8 cellular contexts compared by ENCODE assay signal in the genomic region with DNA sequence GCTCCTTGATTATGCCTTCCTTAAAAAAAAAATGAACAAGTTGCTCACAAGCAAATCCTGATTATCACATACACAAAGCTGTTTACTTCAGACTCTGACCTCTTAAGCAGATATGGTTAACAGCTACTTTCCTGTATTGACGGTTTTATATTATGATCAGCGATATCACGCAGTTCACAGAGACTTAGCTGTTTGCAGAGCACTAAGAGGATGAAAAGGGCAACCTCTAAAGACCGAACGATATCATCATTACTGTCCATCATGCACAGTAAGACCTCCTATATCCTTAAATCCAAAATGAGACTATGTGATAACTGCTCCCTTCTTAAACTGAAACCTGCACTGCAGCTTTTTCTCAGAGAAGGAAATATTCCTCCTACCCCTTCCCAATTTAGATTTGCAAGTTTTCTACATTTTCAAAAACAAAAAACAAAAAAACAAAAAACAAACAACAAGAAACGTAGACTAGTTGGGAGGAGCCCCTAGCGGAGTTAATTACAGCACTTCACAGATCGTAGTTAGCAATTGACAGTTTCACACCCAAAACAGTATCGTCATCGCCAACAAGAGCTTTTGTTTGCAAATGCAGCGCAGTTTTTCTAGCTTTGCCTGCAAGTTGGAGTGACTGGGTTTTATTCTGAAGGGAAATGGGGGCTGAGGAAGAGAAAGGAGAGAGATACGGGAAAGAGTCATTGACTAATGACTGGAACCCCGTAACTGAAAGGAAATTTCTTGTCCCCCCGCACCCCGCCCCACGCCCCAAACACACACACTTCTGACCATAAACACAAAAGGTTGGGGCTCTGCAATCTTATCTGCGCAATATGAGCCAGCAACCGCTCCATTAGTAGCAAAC. TPM values are rescaled to one million over a fixed set of nuclear protein-coding genes. Genes with fewer than 3 reads are reported as not detected.
A peak's percentile ranks its signal among the peaks of the same experiment; 100 is the strongest.
DNase-seq lines count a peak whose midpoint lies in the region; ATAC-seq and TF ChIP-seq lines count a peak whose summit lies in the region.

No MANE protein-coding gene starts in this region.

- POLR2A ChIA-PET in activated B cell treated with CpG ODN at 0.5 μM for 24 hours (lab: Charles Lee): interaction anchor here (0.6 to 13.4 kb wide), 31 partner anchors 11 to 229 kb away, joined by 3 to 988 read pairs (median 9); a partner anchor contains a TSS
- POLR2A ChIA-PET in naive thymus-derived CD8-positive, alpha-beta T cell (lab: Charles Lee): interaction anchor here (0.7 to 10.2 kb wide), 23 partner anchors 9 to 742 kb away, joined by 3 to 503 read pairs (median 6); a partner anchor contains a TSS

- no peaks in the 10 kb centered on the region for H3K9me3 Mint-ChIP-seq in activated B cell treated with CpG ODN at 0.5 μM for 24 hours
- H3K9me3 Mint-ChIP-seq in naive thymus-derived CD8-positive, alpha-beta T cell: no peaks in the 10 kb centered on the region

- peaks cover 46% of the 10 kb centered on the region for H3K36me3 Mint-ChIP-seq in activated B cell treated with CpG ODN at 0.5 μM for 24 hours (ENCODE audit: low read depth)
- peaks cover 9 to 32% (median 10%) of the 10 kb centered on the region in 3 donors for H3K36me3 Mint-ChIP-seq in naive thymus-derived CD8-positive, alpha-beta T cell

- H3K4me3 Mint-ChIP-seq in activated B cell treated with CpG ODN at 0.5 μM for 24 hours: peak overlapping the region; percentile 100
- peak overlapping the region; percentile 98 to 100 (median 100) for H3K4me3 Mint-ChIP-seq in naive thymus-derived CD8-positive, alpha-beta T cell

- H3K4me1 Mint-ChIP-seq in activated B cell treated with CpG ODN at 0.5 μM for 24 hours: peaks cover 62% of the 10 kb centered on the region
- H3K4me1 Mint-ChIP-seq in naive thymus-derived CD8-positive, alpha-beta T cell: peaks cover 15 to 66% (median 34%) of the 10 kb centered on the region in 4 donors

- H3K27ac Mint-ChIP-seq in activated B cell treated with CpG ODN at 0.5 μM for 24 hours: peak overlapping the region; percentile 99
- H3K27ac Mint-ChIP-seq in naive thymus-derived CD8-positive, alpha-beta T cell: peak overlapping the region; percentile 96 to 100 (median 100)

- DNase-seq in activated T-cell treated with anti-CD3 and anti-CD28 coated beads for 48 hours (ENCODE audit: low read depth) (peak; percentile 26), Kasumi-1 (lab: John Stamatoyannopoulos, UW) (peak; percentile 34 to 45), activated B cell treated with CpG ODN at 0.5 μM for 24 hours (no peak), epithelial cell of proximal tubule (ENCODE audit: low read depth) (no peak), HuH-7 (ENCODE audit: low spot score) (no peak)
- no peak for DNase-seq in activated T-cell treated with anti-CD3 and anti-CD28 coated beads, Interleukin-2, amount 50 U/mL, for 1 hour
- DNase-seq in naive thymus-derived CD8-positive, alpha-beta T cell: peak in 9 of 10 donors; percentile 17 to 70 (median 54)

- no peaks in the 10 kb centered on the region for H3K27me3 Mint-ChIP-seq in activated B cell treated with CpG ODN at 0.5 μM for 24 hours
- no peaks in the 10 kb centered on the region for H3K27me3 Mint-ChIP-seq in naive thymus-derived CD8-positive, alpha-beta T cell

- peak overlapping the region; percentile 81 for H3K4me3 ChIP-seq in epithelial cell of proximal tubule (ENCODE audit: low read depth, low read length)

- CTCF ChIA-PET in activated B cell treated with CpG ODN at 0.5 μM for 24 hours (lab: Charles Lee): interaction anchor here (0.7 to 5.2 kb wide), 12 partner anchors 20 to 273 kb away, joined by 3 to 64 read pairs (median 5); no protein-coding TSS in a partner anchor

- intact Hi-C loops in activated B cell treated with CpG ODN at 0.5 μM for 24 hours (cut with micrococcal nuclease): loop anchor here (1.0 to 5.0 kb wide), 6 partner anchors 37 to 352 kb away; a partner anchor contains a TSS

- TF ChIP-seq CTCF in activated B cell treated with CpG ODN at 0.5 μM for 24 hours (IDR thresholded peaks at IDR 0.05) (no peak), epithelial cell of proximal tubule (conservative IDR thresholded peaks at IDR 0.05; ENCODE audit: low read depth, low read length) (no peak)

- ATAC-seq in activated B cell treated with CpG ODN at 0.5 μM for 24 hours (ENCODE audit: low read depth): no peak
- peak in 1 of 2 donors; percentile 12 for ATAC-seq in naive thymus-derived CD8-positive, alpha-beta T cell
- ATAC-seq in GM18873 (IDR thresholded peaks at IDR 0.05; ENCODE audit: low FRiP score, unreplicated experiment): no peak

RNA-seq across cellular contexts. Expression of a gene that starts 1.2 kb away (rescaled TPM):
- 263 and 297 TPM in 2 replicates for total RNA-seq in activated B cell treated with CpG ODN at 0.5 μM for 24 hours
- total RNA-seq in epithelial cell of proximal tubule: 32.6 and 36.5 TPM in 2 replicates
- 100 to 1,000 TPM; 334 to 340 TPM for total RNA-seq in naive thymus-derived CD8-positive, alpha-beta T cell
- polyA plus RNA-seq in naive thymus-derived CD8-positive, alpha-beta T cell: 100 to 1,000 TPM in 2 of 3 donors, 10 to 100 TPM in 1; 82.7 to 107 (median 106) TPM

Comparison
In these comparisons a context has a peak if more than half of its experiments do, and no peak if none do; other contexts are left out.
1. DNase-seq: peak in activated T-cell treated with anti-CD3 and anti-CD28 coated beads for 48 hours (single experiment), Kasumi-1 (2 of 2) and naive thymus-derived CD8-positive, alpha-beta T cell (9 of 10); none in activated T-cell treated with anti-CD3 and anti-CD28 coated beads, Interleukin-2, amount 50 U/mL, for 1 hour (single experiment), activated B cell treated with CpG ODN at 0.5 μM for 24 hours (single experiment), epithelial cell of proximal tubule (single experiment) and HuH-7 (single experiment).